In the genomic region with DNA sequence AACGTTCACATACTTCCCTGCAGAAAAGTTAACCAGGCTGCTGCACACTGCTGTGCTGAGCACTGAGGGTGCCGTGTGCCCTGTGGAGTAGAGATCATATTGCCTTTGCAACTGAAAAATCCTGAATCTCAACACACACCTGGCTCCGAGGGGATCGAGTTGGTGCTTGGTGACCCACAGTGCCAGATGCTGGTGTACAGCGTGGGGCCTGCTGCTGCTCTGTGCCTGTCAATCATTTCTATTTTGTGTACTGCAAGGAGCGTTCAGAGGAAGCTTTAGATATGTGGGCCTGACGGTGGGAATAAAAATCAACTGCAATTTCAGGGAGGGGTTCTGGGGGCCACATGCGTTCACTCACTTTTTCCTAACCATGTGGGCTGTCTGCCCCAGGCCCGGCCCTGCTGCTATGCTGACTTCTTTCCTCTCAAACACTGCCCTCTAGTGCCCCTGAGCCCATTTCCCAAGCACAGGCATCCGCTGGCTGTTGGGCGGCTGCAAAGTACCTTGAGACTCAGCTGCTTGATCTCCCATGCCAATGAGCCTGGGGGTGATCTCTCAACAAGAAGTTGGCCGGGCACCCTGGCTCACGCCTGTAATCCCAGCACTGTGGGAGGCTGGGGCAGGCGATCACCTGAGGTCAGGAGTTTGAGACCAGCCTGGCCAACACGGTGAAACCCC, we compare ENCODE assay signal across 1 cellular context.
TF ChIP-seq lines count a peak whose summit lies in the region.

No MANE protein-coding gene starts in this region.

TF ChIP-seq in WTC11, 78 proteins besides CTCF, POLR2A, EP300 and RAD21 (continued from another document):
- no peak for TF ChIP-seq PRDM15 (CRISPR knock-in tag; IDR thresholded peaks at IDR 0.05)
- TF ChIP-seq ZNF671 (CRISPR knock-in tag; IDR thresholded peaks at IDR 0.05): no peak
- TF ChIP-seq ZBTB43 (CRISPR knock-in tag; IDR thresholded peaks at IDR 0.05): no peak
- no peak for TF ChIP-seq ZNF416 (CRISPR knock-in tag; IDR thresholded peaks at IDR 0.05)
- no peak for TF ChIP-seq CREB1 (CRISPR knock-in tag; IDR thresholded peaks at IDR 0.05)
- no peak for TF ChIP-seq USF2 (CRISPR knock-in tag; IDR thresholded peaks at IDR 0.05)
